Comparison of ENCODE assay signal across 17 cellular contexts in the genomic region with DNA sequence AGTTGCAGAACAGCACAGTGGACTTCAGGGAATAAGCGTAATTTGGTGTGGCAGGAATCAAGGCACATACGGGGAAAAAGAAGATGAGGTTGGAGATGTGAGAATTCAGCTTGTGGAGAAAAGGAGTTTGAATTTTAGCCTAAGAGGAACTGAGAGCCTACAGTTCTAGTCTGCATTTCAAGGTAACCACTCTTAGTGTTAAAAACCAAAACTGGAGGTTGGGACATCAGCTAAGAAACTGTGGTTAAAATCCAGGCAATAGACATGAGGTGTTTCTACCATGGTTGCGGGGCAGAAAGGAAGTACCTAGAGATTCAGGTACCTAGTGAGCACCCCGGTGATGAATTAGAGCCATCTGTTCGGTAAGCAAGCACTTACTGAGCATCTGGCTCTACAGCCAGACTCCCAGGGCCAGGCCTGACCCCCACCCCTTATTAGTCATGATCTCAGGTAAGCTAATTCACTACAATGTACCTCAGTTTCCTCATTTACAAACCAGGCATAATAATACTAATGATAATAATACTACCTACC. TPM values are rescaled to one million over a fixed set of nuclear protein-coding genes. Genes with fewer than 3 reads are reported as not detected.
DNase-seq lines count a peak whose midpoint lies in the region; ATAC-seq lines count a peak whose summit lies in the region.
"Had no signal": no experiment of that assay in that cellular context is flagged by ENCODE, and none has a peak within 500 bp of the region (broad histone marks: within the 10 kb centered on the region; RNA-seq: fewer than 3 reads in every experiment).

No MANE protein-coding gene starts in this region.

- H3K27ac Mint-ChIP-seq in activated naive CD4-positive, alpha-beta T cell treated with anti-CD3 and anti-CD28 coated beads, Interleukin-2, amount 50 U/mL, for 72 hours, result no peak overlapping the region

- DNase-seq in NCI-H524 (lab: John Stamatoyannopoulos, UW), result peak; percentile 9 to 50
- DNase-seq in NCI-H524 treated with DMSO at 0.1 percent for 48 hours (lab: John Stamatoyannopoulos, UW), result no peak
- DNase-seq in NCI-H2171 treated with DMSO at 0.1 percent for 48 hours (lab: John Stamatoyannopoulos, UW), result peak; percentile 74
- DNase-seq in NCI-H2107 treated with DMSO at 0.1 percent for 48 hours (lab: John Stamatoyannopoulos, UW; ENCODE audit: unreplicated experiment), result no peak
- no peak for DNase-seq in activated naive CD4-positive, alpha-beta T cell treated with anti-CD3 and anti-CD28 coated beads, Interleukin-2, amount 50 U/mL, for 72 hours (ENCODE audit: low spot score in 2 of 2)
- DNase-seq: 8988T, EL, HCEC 1CT, KG1, NCI-H1092, NCI-H1694, NCI-H446 treated with DMSO at 0.1 percent for 48 hours, OCI-M1, SJCRH30 had no signal

- ATAC-seq in HG02884 (IDR thresholded peaks at IDR 0.05; ENCODE audit: unreplicated experiment), result peak; percentile 52
- no peak for ATAC-seq in HG03139 (IDR thresholded peaks at IDR 0.05; ENCODE audit: unreplicated experiment)
- ATAC-seq in HG03175 (IDR thresholded peaks at IDR 0.05; ENCODE audit: unreplicated experiment), result no peak
- no peak for ATAC-seq in activated naive CD4-positive, alpha-beta T cell treated with anti-CD3 and anti-CD28 coated beads, Interleukin-2, amount 50 U/mL, for 72 hours

- no peaks in the 10 kb centered on the region for H3K9me3 Mint-ChIP-seq in activated naive CD4-positive, alpha-beta T cell treated with anti-CD3 and anti-CD28 coated beads, Interleukin-2, amount 50 U/mL, for 72 hours

- no peaks in the 10 kb centered on the region for H3K36me3 Mint-ChIP-seq in activated naive CD4-positive, alpha-beta T cell treated with anti-CD3 and anti-CD28 coated beads, Interleukin-2, amount 50 U/mL, for 72 hours

RNA-seq across cellular contexts. Expression of gene FAXC, which starts 44.4 kb away (rescaled TPM):
- not detected for total RNA-seq in activated naive CD4-positive, alpha-beta T cell treated with anti-CD3 and anti-CD28 coated beads, Interleukin-2, amount 50 U/mL, for 72 hours

Comparison
In these comparisons a context has a peak if more than half of its experiments do, and no peak if none do; other contexts are left out.
1. DNase-seq: peak in NCI-H524 (2 of 2) and NCI-H2171 treated with DMSO at 0.1 percent for 48 hours (single experiment); none in NCI-H524 treated with DMSO at 0.1 percent for 48 hours (single experiment), NCI-H2107 treated with DMSO at 0.1 percent for 48 hours (single experiment) and activated naive CD4-positive, alpha-beta T cell treated with anti-CD3 and anti-CD28 coated beads, Interleukin-2, amount 50 U/mL, for 72 hours (0 of 2).